Comparison of ENCODE assay signal across 8 cellular contexts in genomic region chr20:44576297-44576696, GRCh38. TPM values are rescaled to one million over a fixed set of nuclear protein-coding genes. Genes with fewer than 3 reads are reported as not detected.
DNase-seq lines count a peak whose midpoint lies in the region; ATAC-seq and TF ChIP-seq lines count a peak whose summit lies in the region.

No MANE protein-coding gene starts in this region.

- H3K79me2 ChIP-seq in mammary epithelial cell (ENCODE audit: insufficient read depth, low read length) (no peaks in the 10 kb centered on the region), osteoblast (ENCODE audit: insufficient read depth, low read length) (peaks cover 6% of the 10 kb centered on the region)

- DNase-seq in GF-D8 (lab: John Stamatoyannopoulos, UW) (peak; percentile 72), NAMALWA (ENCODE audit: low spot score) (peak; percentile 81), mammary epithelial cell (no peak), osteoblast (ENCODE audit: insufficient read length, low spot score, missing footprints) (no peak), NCI-H2081 (lab: John Stamatoyannopoulos, UW) (no peak), midbrain (lab: John Stamatoyannopoulos, UW) (no peak), caudate nucleus (lab: John Stamatoyannopoulos, UW) (no peak)

- CTCF ChIA-PET in mammary epithelial cell (lab: Charles Lee; ENCODE audit: low non-redundant PET): no interaction called here

- H3K4me2 ChIP-seq in mammary epithelial cell (ENCODE audit: insufficient read depth, low read depth, low read length) (no peak overlapping the region), osteoblast (ENCODE audit: insufficient read depth, low read length) (peak overlapping the region; percentile 62)

- H3K9me3 ChIP-seq in mammary epithelial cell (replicated peaks; ENCODE audit: insufficient read depth, low read length): peaks cover 2% of the 10 kb centered on the region
- no peaks in the 10 kb centered on the region for H3K9me3 ChIP-seq in osteoblast (ENCODE audit: low read depth, low read length)

- peak overlapping the region; percentile 13 for H3K27ac ChIP-seq in mammary epithelial cell (ENCODE audit: insufficient read depth, low read depth, low read length)
- peak overlapping the region; percentile 96 for H3K27ac ChIP-seq in osteoblast (ENCODE audit: low read depth, low read length)
- H3K27ac ChIP-seq in caudate nucleus (ENCODE audit: low read depth, low read length): no peak overlapping the region

- TF ChIP-seq CTCF in mammary epithelial cell (conservative IDR thresholded peaks at IDR 0.05 in 1 of 2, IDR thresholded peaks at IDR 0.05 in 1 of 2; ENCODE audit: extremely low read depth in 1 of 2, insufficient read depth in 1 of 2, low read depth in 1 of 2, low read length in 2 of 2) (no peak), osteoblast (IDR thresholded peaks at IDR 0.05; ENCODE audit: extremely low read depth, low read depth, low read length) (peak; percentile 64)

- H3K4me3 ChIP-seq in mammary epithelial cell (replicated peaks in 1 of 3; ENCODE audit: insufficient read depth in 1 of 3, low read depth in 2 of 3, low read length in 3 of 3) (no peak overlapping the region), osteoblast (ENCODE audit: insufficient read depth, low read length) (peak overlapping the region; percentile 34)

- dilution Hi-C loops in mammary epithelial cell (cut with HindIII; ENCODE audit: low sequenced_read_pairs): no loop called here

- no peak overlapping the region for H3K9ac ChIP-seq in mammary epithelial cell (ENCODE audit: insufficient read depth, low read length)

- H3K4me1 ChIP-seq in mammary epithelial cell (ENCODE audit: insufficient read depth, low read length) (peaks cover 24% of the 10 kb centered on the region), osteoblast (ENCODE audit: insufficient read depth, low read length) (peaks cover 45% of the 10 kb centered on the region)

- H2AFZ ChIP-seq in mammary epithelial cell (ENCODE audit: low read depth, low read length) (no peak overlapping the region), osteoblast (ENCODE audit: low read length) (no peak overlapping the region)

- H4K20me1 ChIP-seq in mammary epithelial cell (ENCODE audit: insufficient read depth, low read length): no peaks in the 10 kb centered on the region
- no peaks in the 10 kb centered on the region for H4K20me1 ChIP-seq in osteoblast (ENCODE audit: insufficient read depth, low read length)

- no TSS peak for BruUV-seq in mammary epithelial cell (replicated peaks; lab: Mats Ljungman, UMichigan)

- H3K27me3 ChIP-seq in mammary epithelial cell (ENCODE audit: insufficient read depth, low read length) (no peaks in the 10 kb centered on the region), osteoblast (ENCODE audit: insufficient read depth, low read length) (no peaks in the 10 kb centered on the region)

- intact Hi-C loops in mammary epithelial cell (cut with micrococcal nuclease): no loop called here

- H3K36me3 ChIP-seq in mammary epithelial cell (ENCODE audit: insufficient read depth, low read length) (no peaks in the 10 kb centered on the region), osteoblast (ENCODE audit: insufficient read depth, low read length) (no peaks in the 10 kb centered on the region)

- WGBS in mammary epithelial cell (ENCODE audit: low coverage, missing lambda C conversion rate): 98% methylated on average over 3 of the region's 3 CpGs

- in situ Hi-C loops in mammary epithelial cell (cut with MboI; ENCODE audit: low sequenced_read_pairs in 2 of 2): no loop called here

- ATAC-seq in HG03045 (IDR thresholded peaks at IDR 0.05; ENCODE audit: unreplicated experiment): no peak

RNA-seq across cellular contexts. Expression of gene PKIG, which starts 6.1 kb away (rescaled TPM):
- total RNA-seq in mammary epithelial cell: 10 to 100 TPM; 13.7 to 15.2 TPM
- polyA plus RNA-seq in mammary epithelial cell: 9.7 TPM
- polyA minus RNA-seq in mammary epithelial cell: 10.6 TPM
- total RNA-seq in osteoblast: 94.6 and 107 TPM in 2 replicates

RNA-seq across cellular contexts. Expression of gene SERINC3, which starts 54.4 kb away (rescaled TPM):
- total RNA-seq in mammary epithelial cell: 100 to 1,000 TPM; 101 to 153 TPM
- polyA plus RNA-seq in mammary epithelial cell: 169 TPM
- polyA minus RNA-seq in mammary epithelial cell: 194 TPM
- total RNA-seq in osteoblast: 167 and 191 TPM in 2 replicates

Comparison
In these comparisons a context has a peak if more than half of its experiments do, and no peak if none do; other contexts are left out.
1. DNase-seq: peak in GF-D8 (single experiment) and NAMALWA (single experiment); none in mammary epithelial cell (single experiment), osteoblast (single experiment), NCI-H2081 (0 of 2), midbrain (single experiment) and caudate nucleus (0 of 61).